In genomic region chr6:73519943-73520687, GRCh38 we compare ENCODE assay signal across 8 cellular contexts. TPM values are rescaled to one million over a fixed set of nuclear protein-coding genes. Genes with fewer than 3 reads are reported as not detected.
A peak's percentile ranks its signal among the peaks of the same experiment; 100 is the strongest.
DNase-seq lines count a peak whose midpoint lies in the region; ATAC-seq, FAIRE-seq and TF ChIP-seq lines count a peak whose summit lies in the region.

No MANE protein-coding gene starts in this region.

- FAIRE-seq in bronchial epithelial cell (lab: Jason Lieb, UNC) (no peak), small intestine (lab: Jason Lieb, UNC) (no peak)

- WGBS in small intestine, 3 donors: 0 to 1% (median 0%) methylated on average over 51 to 55 of the region's 55 CpGs

- H3K27ac Mint-ChIP-seq in activated B cell treated with CpG ODN at 0.5 μM for 24 hours: peak overlapping the region; percentile 98

- peaks cover 60% of the 10 kb centered on the region for H3K36me3 Mint-ChIP-seq in activated B cell treated with CpG ODN at 0.5 μM for 24 hours (ENCODE audit: low read depth)

- peak overlapping the region; percentile 96 for H3K4me3 Mint-ChIP-seq in activated B cell treated with CpG ODN at 0.5 μM for 24 hours

- no peaks in the 10 kb centered on the region for H3K9me3 Mint-ChIP-seq in activated B cell treated with CpG ODN at 0.5 μM for 24 hours

- ATAC-seq in activated B cell treated with CpG ODN at 0.5 μM for 24 hours (ENCODE audit: low read depth) (peak; percentile 9), HG02623 (IDR thresholded peaks at IDR 0.05; ENCODE audit: unreplicated experiment) (no peak)

- DNase-seq in NCI-H1092 treated with DMSO at 0.1 percent for 48 hours (lab: John Stamatoyannopoulos, UW): peak; percentile 19
- DNase-seq in NCI-H1092 (lab: John Stamatoyannopoulos, UW): no peak
- DNase-seq in NB4 (ENCODE audit: low read depth): peak; percentile 78
- peak; percentile 71 for DNase-seq in activated B cell treated with CpG ODN at 0.5 μM for 24 hours
- peak; percentile 53 for DNase-seq in bronchial epithelial cell (ENCODE audit: low read depth)
- peak; percentile 57 for DNase-seq in inferior parietal cortex (ENCODE audit: extremely low spot score)
- peak; percentile 88 for DNase-seq in small intestine

- no peaks in the 10 kb centered on the region for H3K27me3 Mint-ChIP-seq in activated B cell treated with CpG ODN at 0.5 μM for 24 hours

- CTCF ChIA-PET in activated B cell treated with CpG ODN at 0.5 μM for 24 hours (lab: Charles Lee): interaction anchor here (0.8 to 3.8 kb wide), 3 partner anchors 60 to 90 kb away, joined by 3 to 30 read pairs (median 14); no protein-coding TSS in a partner anchor

- peak overlapping the region; percentile 98 to 100 for H3K27ac ChIP-seq in small intestine (ENCODE audit: low read depth in 1 of 2, low read length in 1 of 2)

- H3K27me3 ChIP-seq in bronchial epithelial cell (ENCODE audit: control insufficient read depth, insufficient read depth, low read length): no peaks in the 10 kb centered on the region
- no peaks in the 10 kb centered on the region for H3K27me3 ChIP-seq in small intestine (ENCODE audit: control insufficient read depth in 2 of 2, insufficient read depth in 2 of 2, low read length in 2 of 2)

- no peak for TF ChIP-seq POLR2A in NB4 (IDR thresholded peaks at IDR 0.05; ENCODE audit: extremely low read depth, insufficient read length)

- intact Hi-C loops in activated B cell treated with CpG ODN at 0.5 μM for 24 hours (cut with micrococcal nuclease): loop anchor here (5.0 to 10.0 kb wide), 2 partner anchors 215 to 1722 kb away; partner anchors contain the start of gene COX7A2

- TF ChIP-seq CTCF in NB4 (IDR thresholded peaks at IDR 0.05; ENCODE audit: low read depth, low read length) (no peak), activated B cell treated with CpG ODN at 0.5 μM for 24 hours (IDR thresholded peaks at IDR 0.05) (no peak), bronchial epithelial cell (IDR thresholded peaks at IDR 0.05; ENCODE audit: insufficient read depth, low read length, severe bottlenecking) (no peak)

- H3K36me3 ChIP-seq in bronchial epithelial cell (ENCODE audit: control insufficient read depth, insufficient read depth, low read length): peaks cover 20% of the 10 kb centered on the region
- H3K36me3 ChIP-seq in small intestine (ENCODE audit: control insufficient read depth in 2 of 2, insufficient read depth in 2 of 2, low read length in 2 of 2): peaks cover 4 to 11% of the 10 kb centered on the region in 2 donors

- no peaks in the 10 kb centered on the region for H3K9me3 ChIP-seq in small intestine (ENCODE audit: control insufficient read depth, low read depth)

- H3K4me3 ChIP-seq in NB4 (ENCODE audit: low read depth, low read length): peak overlapping the region; percentile 80
- peak overlapping the region; percentile 91 for H3K4me3 ChIP-seq in bronchial epithelial cell (ENCODE audit: low read depth, low read length)
- peak overlapping the region; percentile 94 to 99 for H3K4me3 ChIP-seq in small intestine (ENCODE audit: low read depth in 1 of 2, low read length in 2 of 2)

- POLR2A ChIA-PET in activated B cell treated with CpG ODN at 0.5 μM for 24 hours (lab: Charles Lee): interaction anchor here (0.6 to 10.2 kb wide), 32 partner anchors 7 to 1723 kb away, joined by 3 to 301 read pairs (median 5); partner anchors contain the start of genes CGAS, COX7A2, MTO1 and SLC17A5

- H3K4me1 ChIP-seq in small intestine (ENCODE audit: control insufficient read depth in 2 of 2, insufficient read depth in 1 of 2, low read depth in 1 of 2, low read length in 1 of 2): no peaks in the 10 kb centered on the region

- H3K4me1 Mint-ChIP-seq in activated B cell treated with CpG ODN at 0.5 μM for 24 hours: peaks cover 72% of the 10 kb centered on the region

RNA-seq across cellular contexts. Expression of gene EEF1A1, which starts 0.7 kb away (rescaled TPM):
- 19,962 and 22,096 TPM in 2 replicates for total RNA-seq in activated B cell treated with CpG ODN at 0.5 μM for 24 hours
- 32,582 and 62,692 TPM in 2 replicates for total RNA-seq in bronchial epithelial cell
- polyA plus RNA-seq in small intestine: over 10,000 TPM in 1 of 3 donors, 1,000 to 10,000 TPM in 2; 6,538 to 12,313 (median 9,900) TPM

RNA-seq across cellular contexts. Expression of gene MTO1, which starts 58.6 kb away (rescaled TPM):
- total RNA-seq in activated B cell treated with CpG ODN at 0.5 μM for 24 hours (58.5 and 59.3 TPM in 2 replicates), bronchial epithelial cell (40.3 and 47.1 TPM in 2 replicates)
- 10 to 100 TPM; 15.9 to 18.6 (median 17.7) TPM for polyA plus RNA-seq in small intestine
